ENCODE assay signal across 2 cellular contexts in genomic region chr17:59151007-59151406, GRCh38.
TF ChIP-seq lines count a peak whose summit lies in the region.

No MANE protein-coding gene starts in this region.

TF ChIP-seq in SK-N-SH, 30 proteins besides CTCF, POLR2A, EP300 and RAD21 (continued from another document):
- TF ChIP-seq MEF2A (IDR thresholded peaks at IDR 0.05; ENCODE audit: borderline replicate concordance, low read depth) (no peak), FOXJ3 (CRISPR knock-in tag; IDR thresholded peaks at IDR 0.05) (no peak), RFX5 (IDR thresholded peaks at IDR 0.05; ENCODE audit: low read length) (no peak), FOXM1 (IDR thresholded peaks at IDR 0.05; ENCODE audit: low read depth) (no peak), TAF1 (IDR thresholded peaks at IDR 0.05; ENCODE audit: borderline replicate concordance, low read depth, low read length) (no peak), YY1 (IDR thresholded peaks at IDR 0.05; ENCODE audit: low read depth) (no peak), RCOR1 (IDR thresholded peaks at IDR 0.05; ENCODE audit: low read length) (no peak), GATA2 (CRISPR knock-in tag; IDR thresholded peaks at IDR 0.05) (no peak), NFIC (IDR thresholded peaks at IDR 0.05; ENCODE audit: borderline replicate concordance) (no peak)

TF ChIP-seq in SK-N-SH treated with all-trans-retinoic acid at 6 μM for 48 hours, 23 proteins besides CTCF, POLR2A, EP300 and RAD21 (continued from another document):
- TF ChIP-seq TOX (CRISPR knock-in tag; IDR thresholded peaks at IDR 0.05; ENCODE audit: borderline replicate concordance): no peak
- TF ChIP-seq, protein P1, sequence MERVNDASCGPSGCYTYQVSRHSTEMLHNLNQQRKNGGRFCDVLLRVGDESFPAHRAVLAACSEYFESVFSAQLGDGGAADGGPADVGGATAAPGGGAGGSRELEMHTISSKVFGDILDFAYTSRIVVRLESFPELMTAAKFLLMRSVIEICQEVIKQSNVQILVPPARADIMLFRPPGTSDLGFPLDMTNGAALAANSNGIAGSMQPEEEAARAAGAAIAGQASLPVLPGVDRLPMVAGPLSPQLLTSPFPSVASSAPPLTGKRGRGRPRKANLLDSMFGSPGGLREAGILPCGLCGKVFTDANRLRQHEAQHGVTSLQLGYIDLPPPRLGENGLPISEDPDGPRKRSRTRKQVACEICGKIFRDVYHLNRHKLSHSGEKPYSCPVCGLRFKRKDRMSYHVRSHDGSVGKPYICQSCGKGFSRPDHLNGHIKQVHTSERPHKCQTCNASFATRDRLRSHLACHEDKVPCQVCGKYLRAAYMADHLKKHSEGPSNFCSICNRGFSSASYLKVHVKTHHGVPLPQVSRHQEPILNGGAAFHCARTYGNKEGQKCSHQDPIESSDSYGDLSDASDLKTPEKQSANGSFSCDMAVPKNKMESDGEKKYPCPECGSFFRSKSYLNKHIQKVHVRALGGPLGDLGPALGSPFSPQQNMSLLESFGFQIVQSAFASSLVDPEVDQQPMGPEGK (CRISPR knock-in tag; IDR thresholded peaks at IDR 0.05; ENCODE audit: borderline replicate concordance): no peak
- TF ChIP-seq TSHZ2 (CRISPR knock-in tag; IDR thresholded peaks at IDR 0.05): no peak
- TF ChIP-seq TCF4 (CRISPR knock-in tag; IDR thresholded peaks at IDR 0.05; ENCODE audit: borderline replicate concordance): no peak
- TF ChIP-seq ZNF565 (CRISPR knock-in tag; conservative IDR thresholded peaks at IDR 0.05; ENCODE audit: low read depth): no peak
- TF ChIP-seq CREB5 (CRISPR knock-in tag; IDR thresholded peaks at IDR 0.05; ENCODE audit: low read depth): no peak
- TF ChIP-seq, protein P2, sequence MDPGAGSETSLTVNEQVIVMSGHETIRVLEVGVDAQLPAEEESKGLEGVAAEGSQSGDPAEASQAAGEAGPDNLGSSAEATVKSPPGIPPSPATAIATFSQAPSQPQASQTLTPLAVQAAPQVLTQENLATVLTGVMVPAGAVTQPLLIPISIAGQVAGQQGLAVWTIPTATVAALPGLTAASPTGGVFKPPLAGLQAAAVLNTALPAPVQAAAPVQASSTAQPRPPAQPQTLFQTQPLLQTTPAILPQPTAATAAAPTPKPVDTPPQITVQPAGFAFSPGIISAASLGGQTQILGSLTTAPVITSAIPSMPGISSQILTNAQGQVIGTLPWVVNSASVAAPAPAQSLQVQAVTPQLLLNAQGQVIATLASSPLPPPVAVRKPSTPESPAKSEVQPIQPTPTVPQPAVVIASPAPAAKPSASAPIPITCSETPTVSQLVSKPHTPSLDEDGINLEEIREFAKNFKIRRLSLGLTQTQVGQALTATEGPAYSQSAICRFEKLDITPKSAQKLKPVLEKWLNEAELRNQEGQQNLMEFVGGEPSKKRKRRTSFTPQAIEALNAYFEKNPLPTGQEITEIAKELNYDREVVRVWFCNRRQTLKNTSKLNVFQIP (CRISPR knock-in tag; IDR thresholded peaks at IDR 0.05; ENCODE audit: borderline replicate concordance, low read depth): no peak
- TF ChIP-seq ZNF8 (CRISPR knock-in tag; IDR thresholded peaks at IDR 0.05): no peak
